ENCODE assay signal across 1 cellular context in genomic region chr1:234957330-234958065, GRCh38.
TF ChIP-seq lines count a peak whose summit lies in the region.

No MANE protein-coding gene starts in this region.

TF ChIP-seq in HepG2, 621 proteins besides CTCF, POLR2A, EP300 and RAD21 (continued from another document and continues in another):
- TF ChIP-seq POGK (CRISPR knock-in tag; conservative IDR thresholded peaks at IDR 0.05) (no peak), ZNF589 (CRISPR knock-in tag; conservative IDR thresholded peaks at IDR 0.05) (0 out of 2 replicates have a peak, but pooled peaks have one; percentile 58), ZNF343 (CRISPR knock-in tag; IDR thresholded peaks at IDR 0.05) (no peak), ZBTB8A (CRISPR knock-in tag; IDR thresholded peaks at IDR 0.05; ENCODE audit: borderline replicate concordance, low read depth) (no peak; the same call in 1 of the 2 replicates), KDM4B (CRISPR knock-in tag; IDR thresholded peaks at IDR 0.05) (no peak), SYNCRIP (IDR thresholded peaks at IDR 0.05; ENCODE audit: insufficient read depth, low read depth, low read length) (no peak), ZNF513 (CRISPR knock-in tag; conservative IDR thresholded peaks at IDR 0.05) (no peak), SIX1 (CRISPR knock-in tag; IDR thresholded peaks at IDR 0.05; ENCODE audit: borderline replicate concordance) (peak; percentile 100), FOXP4 (CRISPR knock-in tag; IDR thresholded peaks at IDR 0.05) (peak; percentile 95), ZNF20 (CRISPR knock-in tag; IDR thresholded peaks at IDR 0.05) (no peak), NONO (IDR thresholded peaks at IDR 0.05) (no peak), NONO (CRISPR knock-in tag; conservative IDR thresholded peaks at IDR 0.05) (peak; percentile 52), ZNF275 (CRISPR knock-in tag; IDR thresholded peaks at IDR 0.05; ENCODE audit: borderline replicate concordance) (peak; percentile 73; the same call in 1 of the 2 replicates), NCOR1 (IDR thresholded peaks at IDR 0.05; ENCODE audit: borderline replicate concordance, low read length) (peak; percentile 92), SNAPC5 (CRISPR knock-in tag; IDR thresholded peaks at IDR 0.05; ENCODE audit: borderline replicate concordance) (peak; percentile 49), ZNF772 (CRISPR knock-in tag; IDR thresholded peaks at IDR 0.05) (peak; percentile 82; the same call in 1 of the 2 replicates), ZSCAN12 (CRISPR knock-in tag; IDR thresholded peaks at IDR 0.05) (0 out of 2 replicates have a peak, but pooled peaks have one; percentile 20), ZNF329 (CRISPR knock-in tag; IDR thresholded peaks at IDR 0.05; ENCODE audit: low read depth) (peak; percentile 89), TBX2 (CRISPR knock-in tag; IDR thresholded peaks at IDR 0.05; ENCODE audit: borderline replicate concordance) (peak; percentile 98), ZNF569 (CRISPR knock-in tag; IDR thresholded peaks at IDR 0.05; ENCODE audit: borderline replicate concordance) (no peak), ZNF558 (CRISPR knock-in tag; IDR thresholded peaks at IDR 0.05; ENCODE audit: borderline replicate concordance) (peak; percentile 97), MAFF (IDR thresholded peaks at IDR 0.05; ENCODE audit: low read depth, low read length) (no peak), EZH2 (conservative IDR thresholded peaks at IDR 0.05; ENCODE audit: low read depth, low read length) (no peak), CENPT (CRISPR knock-in tag; IDR thresholded peaks at IDR 0.05; ENCODE audit: low read depth) (no peak), MLLT10 (CRISPR knock-in tag; IDR thresholded peaks at IDR 0.05) (no peak), REST (IDR thresholded peaks at IDR 0.05; ENCODE audit: borderline replicate concordance in 1 of 2, low read depth in 1 of 2, low read length in 2 of 2) (peak in 1 of 2 experiments; percentile 76; a peak in 2 of 4 replicates), ZNF382 (CRISPR knock-in tag; IDR thresholded peaks at IDR 0.05; ENCODE audit: borderline replicate concordance) (no peak), TEAD2 (CRISPR knock-in tag; IDR thresholded peaks at IDR 0.05) (no peak), ZFP1 (CRISPR knock-in tag; IDR thresholded peaks at IDR 0.05) (peak; percentile 91), MNT (IDR thresholded peaks at IDR 0.05) (peak; percentile 49; the same call in 1 of the 2 replicates), THAP8 (CRISPR knock-in tag; IDR thresholded peaks at IDR 0.05; ENCODE audit: borderline replicate concordance) (no peak), ZNF331 (CRISPR knock-in tag; IDR thresholded peaks at IDR 0.05) (peak; percentile 89; the same call in 1 of the 2 replicates), MYC (CRISPR knock-in tag; IDR thresholded peaks at IDR 0.05; ENCODE audit: borderline replicate concordance) (peak; percentile 90), NFE2 (CRISPR knock-in tag; IDR thresholded peaks at IDR 0.05) (peak; percentile 51; the same call in 1 of the 2 replicates), ZNF280D (CRISPR knock-in tag; IDR thresholded peaks at IDR 0.05) (no peak), E2F5 (CRISPR knock-in tag; conservative IDR thresholded peaks at IDR 0.05) (no peak), SP2 (CRISPR knock-in tag; IDR thresholded peaks at IDR 0.05) (no peak), AHR (CRISPR knock-in tag; IDR thresholded peaks at IDR 0.05) (no peak), FOXO1 (CRISPR knock-in tag; IDR thresholded peaks at IDR 0.05) (peak; percentile 94), ARID2 (CRISPR knock-in tag; IDR thresholded peaks at IDR 0.05; ENCODE audit: borderline replicate concordance) (peak; percentile 78), MXD1 (CRISPR knock-in tag; IDR thresholded peaks at IDR 0.05) (0 out of 2 replicates have a peak, but pooled peaks have one; percentile 24)
